10 cellular contexts compared by ENCODE assay signal in the genomic region with DNA sequence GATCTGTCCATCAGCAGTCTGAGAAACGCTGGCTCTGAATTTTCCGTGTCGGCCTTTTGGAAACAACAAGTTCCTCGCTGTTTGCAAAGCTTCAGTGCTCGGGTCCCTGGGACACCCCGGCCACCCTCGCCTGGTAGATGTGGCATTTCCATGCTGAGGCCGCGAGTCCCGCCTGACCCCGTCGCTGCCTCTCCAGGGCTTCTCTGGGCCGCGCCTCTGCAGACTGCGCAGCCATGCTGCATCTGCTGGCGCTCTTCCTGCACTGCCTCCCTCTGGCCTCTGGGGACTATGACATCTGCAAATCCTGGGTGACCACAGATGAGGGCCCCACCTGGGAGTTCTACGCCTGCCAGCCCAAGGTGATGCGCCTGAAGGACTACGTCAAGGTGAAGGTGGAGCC.
DNase-seq lines count a peak whose midpoint lies in the region; ATAC-seq and TF ChIP-seq lines count a peak whose summit lies in the region.
"Had no signal": no experiment of that assay in that cellular context is flagged by ENCODE, and none has a peak within 500 bp of the region (broad histone marks: within the 10 kb centered on the region; RNA-seq: fewer than 3 reads in every experiment).

No MANE protein-coding gene starts in this region.

- H3K4me3 ChIP-seq in HFF-Myc (replicated peaks; ENCODE audit: low read depth, low read length) (no peak overlapping the region), astrocyte of the spinal cord (ENCODE audit: low read depth, low read length) (no peak overlapping the region)
- H3K4me3 ChIP-seq: SJCRH30 had no signal

- TF ChIP-seq CTCF in HFF-Myc (IDR thresholded peaks at IDR 0.05; ENCODE audit: low read depth, low read length, missing control alignments): peak; percentile 44
- TF ChIP-seq CTCF in astrocyte of the spinal cord (IDR thresholded peaks at IDR 0.05; ENCODE audit: low read depth, low read length): peak; percentile 32
- peak; percentile 36 for TF ChIP-seq CTCF in nephron progenitor cell (IDR thresholded peaks at IDR 0.05)

- ATAC-seq in HG02870 (IDR thresholded peaks at IDR 0.05; ENCODE audit: unreplicated experiment): no peak
- ATAC-seq in GM21786 (IDR thresholded peaks at IDR 0.05; ENCODE audit: unreplicated experiment): no peak

- H3K9me3 Mint-ChIP-seq in nephron progenitor cell: no peaks in the 10 kb centered on the region
- H3K9me3 Mint-ChIP-seq: activated T-cell treated with anti-CD3 and anti-CD28 coated beads, Interleukin-2, amount 50 U/mL, for 4 hours had no signal

- peak; percentile 29 for DNase-seq in NCI-H82 (lab: John Stamatoyannopoulos, UW)
- DNase-seq in NCI-H82 treated with DMSO at 0.1 percent for 48 hours (lab: John Stamatoyannopoulos, UW; ENCODE audit: unreplicated experiment): no peak
- DNase-seq in HFF-Myc (ENCODE audit: extremely low read depth, low read depth): no peak
- DNase-seq in astrocyte of the spinal cord (ENCODE audit: low read depth, low spot score): no peak
- no peak for DNase-seq in nephron progenitor cell
- DNase-seq in NCI-H1694 (lab: John Stamatoyannopoulos, UW): no peak
- DNase-seq: activated T-cell treated with anti-CD3 and anti-CD28 coated beads, Interleukin-2, amount 50 U/mL, for 4 hours had no signal

- H3K27me3 Mint-ChIP-seq in nephron progenitor cell (ENCODE audit: low read depth, poor library complexity): peaks cover 92% of the 10 kb centered on the region

- in situ Hi-C loops in astrocyte of the spinal cord (cut with HindIII; ENCODE audit: low sequenced_read_pairs): no loop called here

- H3K27ac Mint-ChIP-seq in nephron progenitor cell: no peak overlapping the region

- no peak overlapping the region for H3K4me3 Mint-ChIP-seq in nephron progenitor cell
- H3K4me3 Mint-ChIP-seq: activated T-cell treated with anti-CD3 and anti-CD28 coated beads, Interleukin-2, amount 50 U/mL, for 4 hours had no signal

- H3K4me1 Mint-ChIP-seq in nephron progenitor cell: peaks cover 33% of the 10 kb centered on the region

- H3K36me3 Mint-ChIP-seq in nephron progenitor cell (ENCODE audit: low read depth): no peaks in the 10 kb centered on the region
